ENCODE assay signal across 8 cellular contexts in the genomic region with DNA sequence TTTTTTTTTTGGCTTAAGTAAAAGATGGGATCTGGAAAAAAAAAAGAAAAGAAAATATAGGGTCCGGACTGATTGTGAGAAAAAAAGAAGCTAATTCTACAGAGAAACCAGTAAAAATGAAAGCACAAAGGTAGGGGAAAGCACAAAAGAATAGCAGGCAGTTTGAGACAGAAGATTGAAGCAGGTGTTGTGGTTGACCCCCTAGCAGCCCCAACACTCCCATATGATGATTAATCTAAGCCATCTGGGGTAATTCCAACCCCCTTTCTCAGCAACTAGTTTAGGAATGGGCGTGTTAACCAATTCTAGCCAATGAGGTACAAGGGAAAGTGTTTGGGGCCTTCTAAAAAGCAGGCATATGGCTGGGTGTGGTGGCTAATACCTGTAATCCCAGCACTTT.
DNase-seq lines count a peak whose midpoint lies in the region; ATAC-seq, FAIRE-seq and TF ChIP-seq lines count a peak whose summit lies in the region.
"Had no signal": no experiment of that assay in that cellular context is flagged by ENCODE, and none has a peak within 500 bp of the region (broad histone marks: within the 10 kb centered on the region; RNA-seq: fewer than 3 reads in every experiment).

No MANE protein-coding gene starts in this region.

- H3K36me3 ChIP-seq in esophagus (ENCODE audit: control insufficient read depth in 2 of 2, insufficient read depth in 2 of 2, low read length in 1 of 2) = no peaks in the 10 kb centered on the region
- no peaks in the 10 kb centered on the region for H3K36me3 ChIP-seq in sigmoid colon

- 69 to 82% methylated on average over 2 of the region's 2 CpGs for WGBS in esophagus, 2 donors
- WGBS in sigmoid colon, 2 donors = 75 to 94% methylated on average over 2 of the region's 2 CpGs

- ATAC-seq in GM18870 (IDR thresholded peaks at IDR 0.05; ENCODE audit: unreplicated experiment) (peak; percentile 87), GM21515 (IDR thresholded peaks at IDR 0.05; ENCODE audit: unreplicated experiment) (peak; percentile 82), HG03354 (IDR thresholded peaks at IDR 0.05; ENCODE audit: poor library complexity, severe bottlenecking, unreplicated experiment) (peak; percentile 87)
- ATAC-seq: mucosa of descending colon had no signal

- peaks cover 2 to 4% of the 10 kb centered on the region in 2 donors for H3K4me1 ChIP-seq in esophagus (ENCODE audit: control insufficient read depth in 2 of 2, insufficient read depth in 2 of 2, low read length in 1 of 2)
- peaks cover 0 to 14% (median 6%) of the 10 kb centered on the region in 4 donors for H3K4me1 ChIP-seq in sigmoid colon

- H3K27me3 ChIP-seq in esophagus (ENCODE audit: control insufficient read depth in 1 of 2, insufficient read depth in 2 of 2, low read length in 2 of 2) (no peaks in the 10 kb centered on the region), sigmoid colon (no peaks in the 10 kb centered on the region)

- no peak for TF ChIP-seq CTCF in sigmoid colon (IDR thresholded peaks at IDR 0.05)

- intact Hi-C loops in sigmoid colon (cut with DNase I) = no loop called here

- no peaks in the 10 kb centered on the region for H3K9me3 ChIP-seq in esophagus (ENCODE audit: control insufficient read depth in 2 of 2, insufficient read depth in 1 of 2, low read depth in 1 of 2, low read length in 1 of 2)
- H3K9me3 ChIP-seq in sigmoid colon = peaks cover 0 to 2% (median 0%) of the 10 kb centered on the region in 4 donors

- peak overlapping the region; percentile 37 to 44 for H3K27ac ChIP-seq in esophagus (ENCODE audit: low read depth in 2 of 2, low read length in 1 of 2)
- no peak overlapping the region for H3K27ac ChIP-seq in sigmoid colon

- no peak for TF ChIP-seq EP300 in sigmoid colon (IDR thresholded peaks at IDR 0.05)

- FAIRE-seq in H54 (lab: Jason Lieb, UNC) = no peak

- DNase-seq in sigmoid colon = no peak
- DNase-seq in H54 (ENCODE audit: insufficient read length, low spot score) = no peak
- no peak for DNase-seq in pons (ENCODE audit: low spot score)
- DNase-seq: mucosa of descending colon had no signal

- H3K4me3 ChIP-seq in esophagus (ENCODE audit: low read depth in 1 of 2, low read length in 2 of 2) (no peak overlapping the region), sigmoid colon (no peak overlapping the region)
- H3K4me3 ChIP-seq: mucosa of descending colon had no signal

- TF ChIP-seq POLR2A in sigmoid colon (IDR thresholded peaks at IDR 0.05) (no peak), H54 (IDR thresholded peaks at IDR 0.05; ENCODE audit: low read depth, low read length) (no peak)

Comparison
In these comparisons a context has a peak if more than half of its experiments do, and no peak if none do; other contexts are left out.
1. H3K27ac ChIP-seq: peak in esophagus (2 of 2); none in sigmoid colon (0 of 4).
2. Peak in every context shown above with its lines, with median percentiles within 50 percentile points of each other: ATAC-seq.